ENCODE assay signal across 10 cellular contexts in genomic region chr13:79451500-79451962, GRCh38. TPM values are rescaled to one million over a fixed set of nuclear protein-coding genes. Genes with fewer than 3 reads are reported as not detected.
DNase-seq lines count a peak whose midpoint lies in the region; ATAC-seq, FAIRE-seq and TF ChIP-seq lines count a peak whose summit lies in the region.
"Had no signal": no experiment of that assay in that cellular context is flagged by ENCODE, and none has a peak within 500 bp of the region (broad histone marks: within the 10 kb centered on the region; RNA-seq: fewer than 3 reads in every experiment).

No MANE protein-coding gene starts in this region.

- peak overlapping the region in 9 of 10 donors; percentile 7 to 94 (median 75) for H3K27ac Mint-ChIP-seq in naive thymus-derived CD8-positive, alpha-beta T cell

- peak overlapping the region in 7 of 10 donors; percentile 2 to 63 (median 27) for H3K4me3 Mint-ChIP-seq in naive thymus-derived CD8-positive, alpha-beta T cell

- ATAC-seq in GM19468 (IDR thresholded peaks at IDR 0.05; ENCODE audit: extremely low read depth, unreplicated experiment) = peak; percentile 93
- ATAC-seq in HG03469 (IDR thresholded peaks at IDR 0.05; ENCODE audit: unreplicated experiment) = peak; percentile 98
- ATAC-seq in naive thymus-derived CD8-positive, alpha-beta T cell = peak; percentile 99

- H3K27me3 ChIP-seq in BE2C = no peaks in the 10 kb centered on the region

- no peaks in the 10 kb centered on the region for H3K9me3 ChIP-seq in BE2C
- H3K9me3 ChIP-seq: HAP-1 had no signal

- DNase-seq in BE2C = peak; percentile 54
- DNase-seq in T1000 (lab: John Stamatoyannopoulos, UW) = peak; percentile 36
- peak; percentile 92 for DNase-seq in astrocyte of the spinal cord (ENCODE audit: low read depth, low spot score)
- DNase-seq in naive thymus-derived CD8-positive, alpha-beta T cell = peak; percentile 37 to 88 (median 69)
- DNase-seq in NCI-H2196 (lab: John Stamatoyannopoulos, UW; ENCODE audit: unreplicated experiment) = no peak
- DNase-seq in D721Med (ENCODE audit: insufficient read length, low spot score) = no peak

- POLR2A ChIA-PET in naive thymus-derived CD8-positive, alpha-beta T cell (lab: Charles Lee) = no interaction called here

- peaks cover 5% of the 10 kb centered on the region for H3K4me1 ChIP-seq in BE2C

- in situ Hi-C loops in astrocyte of the spinal cord (cut with HindIII; ENCODE audit: low sequenced_read_pairs) = no loop called here

- peaks cover 0 to 8% (median 2%) of the 10 kb centered on the region in 5 donors for H3K27me3 Mint-ChIP-seq in naive thymus-derived CD8-positive, alpha-beta T cell

- no peaks in the 10 kb centered on the region for H3K36me3 ChIP-seq in BE2C
- H3K36me3 ChIP-seq: HAP-1 had no signal

- no peak overlapping the region for H3K4me3 ChIP-seq in BE2C (ENCODE audit: low read depth, low read length)
- no peak overlapping the region for H3K4me3 ChIP-seq in astrocyte of the spinal cord (ENCODE audit: low read depth, low read length)
- H3K4me3 ChIP-seq: HAP-1, skin epidermis had no signal

- H3K4me1 Mint-ChIP-seq in naive thymus-derived CD8-positive, alpha-beta T cell = peaks cover 11 to 38% (median 35%) of the 10 kb centered on the region in 4 donors

- FAIRE-seq in D721Med (lab: Jason Lieb, UNC) = no peak

- H3K36me3 Mint-ChIP-seq in naive thymus-derived CD8-positive, alpha-beta T cell = no peaks in the 10 kb centered on the region

- no peak for TF ChIP-seq CTCF in BE2C (IDR thresholded peaks at IDR 0.05; ENCODE audit: low read depth, low read length)
- no peak for TF ChIP-seq CTCF in astrocyte of the spinal cord (IDR thresholded peaks at IDR 0.05; ENCODE audit: low read depth, low read length)
- TF ChIP-seq CTCF in D721Med (IDR thresholded peaks at IDR 0.05; ENCODE audit: insufficient read depth, missing control alignments) = no peak

- no peaks in the 10 kb centered on the region for H3K9me3 Mint-ChIP-seq in naive thymus-derived CD8-positive, alpha-beta T cell

RNA-seq across cellular contexts. Expression of gene NDFIP2, which starts 29.4 kb away (rescaled TPM):
- polyA plus RNA-seq in BE2C (2012; ENCODE audit: insufficient read depth, insufficient read length, low read depth) = 54.6 TPM
- total RNA-seq in naive thymus-derived CD8-positive, alpha-beta T cell = 1 to 10 TPM in 1 of 2 experiments, under 1 TPM in 1; 0.78 to 1.9 TPM
- polyA plus RNA-seq in naive thymus-derived CD8-positive, alpha-beta T cell = 1 to 10 TPM in 2 of 3 donors, under 1 TPM in 1; 0.57 to 3.1 (median 2.3) TPM

RNA-seq across cellular contexts. Expression of gene RBM26, which starts 45.5 kb away (rescaled TPM):
- polyA plus RNA-seq in BE2C (2012; ENCODE audit: insufficient read depth, insufficient read length, low read depth) = 41.6 TPM
- total RNA-seq in naive thymus-derived CD8-positive, alpha-beta T cell = 100 to 1,000 TPM; 138 to 142 TPM
- polyA plus RNA-seq in naive thymus-derived CD8-positive, alpha-beta T cell = 10 to 100 TPM; 14.1 to 17.0 (median 16.1) TPM

Comparison
In these comparisons a context has a peak if more than half of its experiments do, and no peak if none do; other contexts are left out.
1. DNase-seq: peak in BE2C (single experiment), T1000 (single experiment), astrocyte of the spinal cord (single experiment) and naive thymus-derived CD8-positive, alpha-beta T cell (10 of 10); none in NCI-H2196 (single experiment) and D721Med (single experiment).
2. Peak in every context shown above with its lines, with median percentiles within 50 percentile points of each other: ATAC-seq.